ENCODE assay signal across 16 cellular contexts in the genomic region with DNA sequence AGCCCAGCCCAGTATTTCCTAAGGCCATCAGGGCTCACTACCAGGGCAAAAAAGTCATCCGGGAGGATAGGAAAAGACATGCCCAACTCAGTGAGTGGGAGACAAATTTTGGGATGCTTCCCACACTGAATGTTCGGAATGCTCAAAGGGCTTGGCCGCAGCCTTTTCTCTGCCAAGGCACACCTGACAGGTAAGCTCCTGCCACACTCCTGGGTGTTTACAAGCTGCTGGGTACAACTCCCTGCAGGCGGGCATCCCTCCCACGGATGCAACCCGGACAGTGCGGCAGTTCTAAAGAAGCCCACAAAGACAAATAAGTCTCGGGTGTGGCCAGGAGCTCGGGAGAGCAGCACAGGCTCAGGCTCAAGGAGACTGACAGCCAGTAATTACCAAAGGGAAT.
"Had no signal": no experiment of that assay in that cellular context is flagged by ENCODE, and none has a peak within 500 bp of the region (broad histone marks: within the 10 kb centered on the region; RNA-seq: fewer than 3 reads in every experiment).

No MANE protein-coding gene starts in this region.

- H3K4me3 Mint-ChIP-seq: activated T-helper 1 cell treated with anti-CD3 and anti-CD28 coated beads, Interleukin-12 subunit alpha, Interleukin-12 subunit beta, Interleukin-2, Interleukin-4 antibody, amounts not matched to agents 30 ng/mL and 10 ng/mL and 1 ng/mL, durations not matched to agents 14 hours and 24 hours and 36 hours; effector memory CD8-positive, alpha-beta T cell; stimulated activated naive CD8-positive, alpha-beta T cell treated with anti-CD3 and anti-CD28 coated beads, Interleukin-15, Interleukin-2, amounts not matched to agents 100 ng/mL and 50 ng/mL, for 24 hours had no signal

- H3K27ac Mint-ChIP-seq: activated T-helper 1 cell treated with anti-CD3 and anti-CD28 coated beads, Interleukin-12 subunit alpha, Interleukin-12 subunit beta, Interleukin-2, Interleukin-4 antibody, amounts not matched to agents 30 ng/mL and 10 ng/mL and 1 ng/mL, durations not matched to agents 14 hours and 24 hours and 36 hours; progenitor cell of endocrine pancreas; stimulated activated naive CD8-positive, alpha-beta T cell treated with anti-CD3 and anti-CD28 coated beads, Interleukin-15, Interleukin-2, amounts not matched to agents 100 ng/mL and 50 ng/mL, for 24 hours had no signal

- H3K27ac ChIP-seq: adrenal gland, cardiac muscle cell, gastrocnemius medialis, left ventricle myocardium inferior, vagina, WERI-Rb-1 had no signal

- H3K4me1 ChIP-seq: gastrocnemius medialis, left ventricle myocardium inferior had no signal

- H3K9me3 Mint-ChIP-seq: activated naive CD4-positive, alpha-beta T cell treated with anti-CD3 and anti-CD28 coated beads, Interleukin-2, amount 50 U/mL, for 72 hours; activated T-helper 1 cell treated with anti-CD3 and anti-CD28 coated beads, Interleukin-12 subunit alpha, Interleukin-12 subunit beta, Interleukin-2, Interleukin-4 antibody, amounts not matched to agents 30 ng/mL and 10 ng/mL and 1 ng/mL, durations not matched to agents 14 hours and 24 hours and 36 hours; effector memory CD8-positive, alpha-beta T cell; stimulated activated naive CD8-positive, alpha-beta T cell treated with anti-CD3 and anti-CD28 coated beads, Interleukin-15, Interleukin-2, amounts not matched to agents 100 ng/mL and 50 ng/mL, for 24 hours had no signal

- H3K36me3 Mint-ChIP-seq: activated naive CD4-positive, alpha-beta T cell treated with anti-CD3 and anti-CD28 coated beads, Interleukin-2, amount 50 U/mL, for 72 hours had no signal

- H3K27me3 Mint-ChIP-seq: effector memory CD8-positive, alpha-beta T cell; stimulated activated naive CD8-positive, alpha-beta T cell treated with anti-CD3 and anti-CD28 coated beads, Interleukin-15, Interleukin-2, amounts not matched to agents 100 ng/mL and 50 ng/mL, for 24 hours had no signal

- ATAC-seq: activated naive CD4-positive, alpha-beta T cell treated with anti-CD3 and anti-CD28 coated beads, Interleukin-2, amount 50 U/mL, for 72 hours; effector memory CD8-positive, alpha-beta T cell; gastrocnemius medialis; right cardiac atrium had no signal

- DNase-seq: activated CD4-positive, alpha-beta T cell treated with anti-CD3 and anti-CD28 coated beads, Interleukin-2, amount 50 U/mL, for 4 hours; activated gamma-delta T cell treated with Interleukin-2 at 50 U/mL for 16 hours; adrenal gland; effector memory CD8-positive, alpha-beta T cell; gastrocnemius medialis; head of caudate nucleus; left ventricle myocardium inferior; right cardiac atrium; trophoblast cell; WERI-Rb-1 had no signal

- H3K27me3 ChIP-seq: adrenal gland, cardiac muscle cell, gastrocnemius medialis, vagina had no signal
